Comparison of ENCODE assay signal across 11 cellular contexts in genomic region chr6:153000243-153000642, GRCh38. TPM values are rescaled to one million over a fixed set of nuclear protein-coding genes. Genes with fewer than 3 reads are reported as not detected.
A peak's percentile ranks its signal among the peaks of the same experiment; 100 is the strongest.
DNase-seq lines count a peak whose midpoint lies in the region; ATAC-seq and TF ChIP-seq lines count a peak whose summit lies in the region.
"Had no signal": no experiment of that assay in that cellular context is flagged by ENCODE, and none has a peak within 500 bp of the region (broad histone marks: within the 10 kb centered on the region; RNA-seq: fewer than 3 reads in every experiment).

No MANE protein-coding gene starts in this region.

- CTCF ChIA-PET in activated CD4-positive, alpha-beta T cell treated with anti-CD3 and anti-CD28 coated beads for 36 hours (lab: Charles Lee) = interaction anchor here (0.6 to 1.1 kb wide), 2 partner anchors 9 to 13 kb away, joined by 3 read pairs; no protein-coding TSS in a partner anchor

- POLR2A ChIA-PET in activated CD4-positive, alpha-beta T cell treated with anti-CD3 and anti-CD28 coated beads for 36 hours (lab: Charles Lee) = interaction anchor here (1.3 to 1.8 kb wide), 2 partner anchors 13 to 15 kb away, joined by 3 to 7 read pairs; no protein-coding TSS in a partner anchor

- H3K27me3 Mint-ChIP-seq in activated CD4-positive, alpha-beta T cell treated with anti-CD3 and anti-CD28 coated beads for 36 hours = no peaks in the 10 kb centered on the region
- H3K27me3 Mint-ChIP-seq in brain (peaks cover 9% of the 10 kb centered on the region), neural progenitor cell (ENCODE audit: insufficient read depth, low read depth) (peaks cover 2% of the 10 kb centered on the region)

- H3K4me1 ChIP-seq in KMS-11 (ENCODE audit: low read depth, poor library complexity, severe bottlenecking) = peaks cover 33% of the 10 kb centered on the region
- H3K4me1 ChIP-seq in neural progenitor cell = peaks cover 19% of the 10 kb centered on the region

- H3K4me3 ChIP-seq in KMS-11 (IDR thresholded peaks at IDR 0.05; ENCODE audit: insufficient read depth, low read depth, low read length) = no peak overlapping the region
- peak overlapping the region; percentile 74 for H3K4me3 ChIP-seq in neural progenitor cell
- H3K4me3 ChIP-seq: pancreas, testis had no signal

- H3K27ac Mint-ChIP-seq in activated CD4-positive, alpha-beta T cell treated with anti-CD3 and anti-CD28 coated beads for 36 hours = no peak overlapping the region
- H3K27ac Mint-ChIP-seq in brain (peak overlapping the region in 3 of 5 experiments; percentile 49 to 81 (median 54)), neural progenitor cell (no peak overlapping the region)

- H3K4me2 ChIP-seq in KMS-11 = peak overlapping the region; percentile 85
- peak overlapping the region; percentile 93 for H3K4me2 ChIP-seq in neural progenitor cell

- no peak for DNase-seq in activated CD4-positive, alpha-beta T cell treated with anti-CD3 and anti-CD28 coated beads for 36 hours
- no peak for DNase-seq in activated CD4-positive, alpha-beta T cell treated with anti-CD3 and anti-CD28 coated beads, Interleukin-2, amount 50 U/mL, for 4 hours
- DNase-seq in neural progenitor cell (ENCODE audit: low spot score) (no peak), DMS 273 treated with DMSO at 0.1 percent for 48 hours (lab: John Stamatoyannopoulos, UW) (no peak), D341Med (ENCODE audit: low spot score) (no peak)
- DNase-seq: pancreas; stimulated activated CD4-positive, alpha-beta T cell treated with anti-CD3 and anti-CD28 coated beads, Interleukin-4, amount 100 ng/mL, for 4 hours; testis had no signal

- no peak overlapping the region for H3K9ac ChIP-seq in KMS-11
- no peak overlapping the region for H3K9ac ChIP-seq in neural progenitor cell

- peak overlapping the region; percentile 92 for H3K4me3 Mint-ChIP-seq in activated CD4-positive, alpha-beta T cell treated with anti-CD3 and anti-CD28 coated beads for 36 hours
- peak overlapping the region; percentile 73 to 99 (median 83) for H3K4me3 Mint-ChIP-seq in brain
- peak overlapping the region; percentile 67 for H3K4me3 Mint-ChIP-seq in neural progenitor cell

- no peaks in the 10 kb centered on the region for H3K27me3 ChIP-seq in KMS-11 (ENCODE audit: insufficient read depth, low read depth)
- no peaks in the 10 kb centered on the region for H3K27me3 ChIP-seq in neural progenitor cell
- H3K27me3 ChIP-seq: pancreas, testis had no signal

- peaks cover 58% of the 10 kb centered on the region for H3K4me1 Mint-ChIP-seq in activated CD4-positive, alpha-beta T cell treated with anti-CD3 and anti-CD28 coated beads for 36 hours
- H3K4me1 Mint-ChIP-seq in brain (peaks cover 74% of the 10 kb centered on the region), neural progenitor cell (peaks cover 22% of the 10 kb centered on the region)

- H2AFZ ChIP-seq in KMS-11 (ENCODE audit: low read depth) (no peak overlapping the region), neural progenitor cell (replicated peaks) (no peak overlapping the region)

- intact Hi-C loops in activated CD4-positive, alpha-beta T cell treated with anti-CD3 and anti-CD28 coated beads for 36 hours (cut with DNase I, micrococcal nuclease) = loop anchor here (5.0 kb wide), 2 partner anchors 1247 to 1548 kb away; partner anchors contain the start of gene RMND1 (in 1 of the 2)

- ATAC-seq in activated CD4-positive, alpha-beta T cell treated with anti-CD3 and anti-CD28 coated beads for 36 hours = no peak
- no peak for ATAC-seq in GM21786 (IDR thresholded peaks at IDR 0.05; ENCODE audit: unreplicated experiment)
- ATAC-seq: pancreas had no signal

- no peaks in the 10 kb centered on the region for H3K9me3 ChIP-seq in neural progenitor cell (ENCODE audit: low read depth)
- H3K9me3 ChIP-seq: pancreas, testis had no signal

- H4K20me1 ChIP-seq in KMS-11 (ENCODE audit: insufficient read depth) = no peaks in the 10 kb centered on the region
- peaks cover 62% of the 10 kb centered on the region for H4K20me1 ChIP-seq in neural progenitor cell (ENCODE audit: low read depth)

- H3F3A ChIP-seq in neural progenitor cell (ENCODE audit: low read depth) = peaks cover 20% of the 10 kb centered on the region

- TF ChIP-seq CTCF in KMS-11 (conservative IDR thresholded peaks at IDR 0.05; ENCODE audit: low read depth, low read length) = no peak
- TF ChIP-seq CTCF in brain (conservative IDR thresholded peaks at IDR 0.05) = no peak
- TF ChIP-seq CTCF in neural progenitor cell (IDR thresholded peaks at IDR 0.05) = no peak

- H3K27ac ChIP-seq in KMS-11 (no peak overlapping the region), neural progenitor cell (no peak overlapping the region)
- H3K27ac ChIP-seq: pancreas, testis had no signal

- no peaks in the 10 kb centered on the region for H3K36me3 ChIP-seq in KMS-11 (ENCODE audit: insufficient read depth)
- H3K36me3 ChIP-seq in neural progenitor cell = peaks cover 15% of the 10 kb centered on the region
- H3K36me3 ChIP-seq: pancreas had no signal

- peaks cover 43% of the 10 kb centered on the region for H3K36me3 Mint-ChIP-seq in activated CD4-positive, alpha-beta T cell treated with anti-CD3 and anti-CD28 coated beads for 36 hours (ENCODE audit: low read depth)
- peaks cover 24% of the 10 kb centered on the region for H3K36me3 Mint-ChIP-seq in brain
- H3K36me3 Mint-ChIP-seq in neural progenitor cell = peaks cover 14% of the 10 kb centered on the region

- H3K79me2 ChIP-seq in KMS-11 (ENCODE audit: insufficient read depth, low read depth) (peaks cover 51% of the 10 kb centered on the region), neural progenitor cell (ENCODE audit: low read depth) (peaks cover 87% of the 10 kb centered on the region)

- peaks cover 5% of the 10 kb centered on the region for H3K9me3 Mint-ChIP-seq in activated CD4-positive, alpha-beta T cell treated with anti-CD3 and anti-CD28 coated beads for 36 hours (ENCODE audit: low read depth)
- H3K9me3 Mint-ChIP-seq in brain (no peaks in the 10 kb centered on the region), neural progenitor cell (no peaks in the 10 kb centered on the region)

RNA-seq across cellular contexts. Expression of gene MTRF1L, which starts 2.3 kb away (rescaled TPM):
- 10 to 100 TPM; 16.8 to 19.9 TPM for total RNA-seq in activated CD4-positive, alpha-beta T cell treated with anti-CD3 and anti-CD28 coated beads for 36 hours
- 11.7 TPM for polyA plus RNA-seq in brain (ENCODE audit: insufficient read depth, low read depth, low replicate concordance)
- total RNA-seq in neural progenitor cell (ENCODE audit: low replicate concordance) = 23.1 and 29.0 TPM in 2 replicates

RNA-seq across cellular contexts. Expression of gene FBXO5, which starts 17.4 kb away (rescaled TPM):
- total RNA-seq in activated CD4-positive, alpha-beta T cell treated with anti-CD3 and anti-CD28 coated beads for 36 hours = 10 to 100 TPM; 48.7 to 57.3 TPM
- 16.7 TPM for polyA plus RNA-seq in brain (ENCODE audit: insufficient read depth, low read depth, low replicate concordance)
- total RNA-seq in neural progenitor cell (ENCODE audit: low replicate concordance) = 80.7 and 111 TPM in 2 replicates

Comparison
In these comparisons a context has a peak if more than half of its experiments do, and no peak if none do; other contexts are left out.
1. H3K27ac Mint-ChIP-seq: peak in brain (3 of 5); none in activated CD4-positive, alpha-beta T cell treated with anti-CD3 and anti-CD28 coated beads for 36 hours (single experiment) and neural progenitor cell (single experiment).
2. Peak in every context shown above with its lines, with median percentiles within 50 percentile points of each other: H3K4me3 Mint-ChIP-seq.